ENCODE assay signal across 8 cellular contexts in genomic region chr16:66696669-66697630, GRCh38. TPM values are rescaled to one million over a fixed set of nuclear protein-coding genes. Genes with fewer than 3 reads are reported as not detected.
DNase-seq lines count a peak whose midpoint lies in the region; ATAC-seq and TF ChIP-seq lines count a peak whose summit lies in the region.

Gene CMTM4 (minus strand): TSS chr16:66696743. CDS start chr16:66696525, 218 bp downstream.

- TF ChIP-seq CTCF in DOHH2 (IDR thresholded peaks at IDR 0.05; ENCODE audit: low read depth, low read length, poor library complexity, severe bottlenecking) (peak; percentile 50), SK-N-SH (IDR thresholded peaks at IDR 0.05) (peak; percentile 31), subcutaneous adipose tissue (IDR thresholded peaks at IDR 0.05; ENCODE audit: low read depth) (no peak)

- H3K27me3 ChIP-seq in DOHH2 (ENCODE audit: control insufficient read depth, low read length) (peaks cover 25% of the 10 kb centered on the region), SK-N-SH (ENCODE audit: insufficient read depth) (no peaks in the 10 kb centered on the region)

- H3K9me3 ChIP-seq in DOHH2 (ENCODE audit: control insufficient read depth, insufficient read depth, low read length) (no peaks in the 10 kb centered on the region), SK-N-SH (no peaks in the 10 kb centered on the region)

- H3K27ac ChIP-seq in DOHH2 (ENCODE audit: low read depth, low read length) (no peak within 1 kb of the TSS), SK-N-SH (ENCODE audit: low read depth in 2 of 2, low read length in 1 of 2) (no peak within 1 kb of the TSS)

- CTCF ChIA-PET in SK-N-SH (lab: Yijun Ruan, JAX): interaction anchor here (0.9 to 3.7 kb wide), 11 partner anchors 10 to 171 kb away, joined by 3 to 29 read pairs (median 5); partner anchors contain the start of gene NAE1

- H3K9me2 ChIP-seq in DOHH2 (replicated peaks; ENCODE audit: control insufficient read depth, low read length) (no peaks in the 10 kb centered on the region), SK-N-SH (no peaks in the 10 kb centered on the region)

- no peaks in the 10 kb centered on the region for H3K36me3 ChIP-seq in DOHH2 (ENCODE audit: control insufficient read depth, low read length)
- H3K36me3 ChIP-seq in SK-N-SH (replicated peaks in 1 of 2; ENCODE audit: control insufficient read depth in 1 of 2, insufficient read depth in 2 of 2, low read length in 1 of 2): no peaks in the 10 kb centered on the region

- TF ChIP-seq EP300 in SK-N-SH (IDR thresholded peaks at IDR 0.05; ENCODE audit: borderline replicate concordance in 1 of 2, low read depth in 1 of 2, low read length in 1 of 2): no peak

- H4K20me1 ChIP-seq in DOHH2 (ENCODE audit: control insufficient read depth, insufficient read depth, low read depth, low read length) (0 out of 2 replicates have a peak, but pooled peaks cover 3% of the 10 kb centered on the region), SK-N-SH (ENCODE audit: insufficient read depth) (no peaks in the 10 kb centered on the region)

- H3K79me2 ChIP-seq in DOHH2 (ENCODE audit: control insufficient read depth, low read length): no peaks in the 10 kb centered on the region
- H3K79me2 ChIP-seq in SK-N-SH (ENCODE audit: insufficient read depth): peaks cover 43% of the 10 kb centered on the region

- H3K4me3 ChIP-seq in DOHH2 (ENCODE audit: low read length): peak within 1 kb of the TSS; percentile 72
- H3K4me3 ChIP-seq in SK-N-SH (ENCODE audit: low read depth in 2 of 2, low read length in 1 of 2): peak within 1 kb of the TSS; percentile 58 to 85

- H3K4me1 ChIP-seq in DOHH2 (ENCODE audit: control insufficient read depth, low read length) (peaks cover 28% of the 10 kb centered on the region), SK-N-SH (ENCODE audit: control insufficient read depth in 1 of 2, insufficient read depth in 2 of 2, low read depth in 1 of 2, low read length in 1 of 2) (peaks cover 6 to 9% of the 10 kb centered on the region in 2 experiments; a peak in 2 of 4 replicates)

- peak within 1 kb of the TSS; percentile 79 for H3K9ac ChIP-seq in SK-N-SH

- no peak; the same call in 1 of the 2 replicates for TF ChIP-seq RAD21 in SK-N-SH (IDR thresholded peaks at IDR 0.05; ENCODE audit: low read length)

- ATAC-seq in GM21786 (IDR thresholded peaks at IDR 0.05; ENCODE audit: unreplicated experiment): peak; percentile 79

- DNase-seq in LHCN-M2 (ENCODE audit: low read depth) (peak; percentile 70), SK-N-SH (peak; percentile 98), globus pallidus (ENCODE audit: low spot score) (peak; percentile 91), occipital lobe (lab: John Stamatoyannopoulos, UW) (peak; percentile 76)
- peak; percentile 73 for DNase-seq in activated naive CD4-positive, alpha-beta T cell treated with anti-CD3 and anti-CD28 coated beads, Interleukin-2, amount 50 U/mL, for 16 hours

- 25% methylated on average over 14 of the region's 84 CpGs for WGBS in SK-N-SH (ENCODE audit: low lambda C conversion rate)

- H3F3A ChIP-seq in DOHH2 (ENCODE audit: control insufficient read depth, insufficient read depth) (no peaks in the 10 kb centered on the region), SK-N-SH (replicated peaks; ENCODE audit: insufficient read depth) (no peaks in the 10 kb centered on the region)

- POLR2A ChIA-PET in SK-N-SH (lab: Yijun Ruan, JAX): interaction anchor here (0.7 kb wide), 1 partner anchor 54 kb away, joined by 3 read pairs; the partner anchor contains the start of gene DYNC1LI2

- H2AFZ ChIP-seq in SK-N-SH (ENCODE audit: low read depth): peak within 1 kb of the TSS; percentile 92

- H3K4me2 ChIP-seq in DOHH2 (ENCODE audit: low read length) (peak within 1 kb of the TSS; percentile 82), SK-N-SH (peak within 1 kb of the TSS; percentile 99)

TF ChIP-seq in SK-N-SH, 30 proteins besides CTCF, POLR2A, EP300 and RAD21:
- TF ChIP-seq TEAD4 (IDR thresholded peaks at IDR 0.05; ENCODE audit: borderline replicate concordance, insufficient read depth): 0 out of 2 replicates have a peak, but pooled peaks have one; percentile 2
- no peak for TF ChIP-seq FOXJ3 (CRISPR knock-in tag; IDR thresholded peaks at IDR 0.05)
- no peak for TF ChIP-seq CHD2 (IDR thresholded peaks at IDR 0.05; ENCODE audit: low read length, partially characterized antibody)
- no peak for TF ChIP-seq TCF12 (IDR thresholded peaks at IDR 0.05)
- no peak for TF ChIP-seq GABPA (IDR thresholded peaks at IDR 0.05; ENCODE audit: low read depth)
- TF ChIP-seq FOSL2 (IDR thresholded peaks at IDR 0.05; ENCODE audit: borderline replicate concordance, low read depth): no peak
- TF ChIP-seq MAX (IDR thresholded peaks at IDR 0.05; ENCODE audit: low read depth): peak; percentile 8; the same call in 1 of the 2 replicates
- TF ChIP-seq GATA2 (CRISPR knock-in tag; IDR thresholded peaks at IDR 0.05): no peak
- TF ChIP-seq REST (IDR thresholded peaks at IDR 0.05; ENCODE audit: low read depth, low read length): no peak
- no peak for TF ChIP-seq NFIC (IDR thresholded peaks at IDR 0.05; ENCODE audit: borderline replicate concordance)
- no peak for TF ChIP-seq USF2 (IDR thresholded peaks at IDR 0.05; ENCODE audit: borderline replicate concordance, low read depth, low read length)

RNA-seq across cellular contexts. Expression of gene CMTM4, which starts in this region (rescaled TPM):
- 11.9 and 16.4 TPM in 2 replicates for total RNA-seq in LHCN-M2 (2014; rRNA removed)
- 5.8 TPM for polyA plus RNA-seq in LHCN-M2 (2012)
- 21.7 and 30.8 TPM in 2 replicates for polyA plus RNA-seq in SK-N-SH (2012; rRNA removed)
- 18.9 and 22.2 TPM in 2 replicates for polyA plus RNA-seq in SK-N-SH (2012; cell fraction: cytosol; rRNA removed)
- polyA plus RNA-seq in SK-N-SH (2012; cell fraction: nucleus; rRNA removed): 22.9 and 26.7 TPM in 2 replicates
- 70.7 TPM for total RNA-seq in occipital lobe
- 10 to 100 TPM; 12.1 to 16.0 (median 13.0) TPM for total RNA-seq in subcutaneous adipose tissue
